5 cellular contexts compared by ENCODE assay signal in the genomic region with DNA sequence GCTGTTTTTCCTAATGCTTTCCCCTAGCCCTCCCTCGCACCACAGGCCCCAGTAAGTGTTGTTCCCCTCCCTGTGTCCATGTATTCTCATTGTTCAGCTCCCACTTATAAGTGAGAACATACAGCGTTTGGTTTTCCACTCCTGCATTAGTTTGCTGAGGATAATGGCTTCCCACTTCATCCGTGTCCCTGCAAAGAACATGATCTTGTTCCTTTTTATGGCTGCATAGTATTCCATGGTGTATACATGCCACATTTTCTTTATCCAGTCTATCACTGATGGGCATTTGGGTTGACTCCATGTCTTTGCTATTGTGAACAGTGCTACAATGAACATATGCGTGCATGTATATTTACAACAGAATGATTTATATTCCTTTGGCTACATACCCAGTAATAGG.
DNase-seq lines count a peak whose midpoint lies in the region; ATAC-seq, FAIRE-seq and TF ChIP-seq lines count a peak whose summit lies in the region.
"Not testable (repeated sequence)": the region's sequence is repeated elsewhere in the genome, so short reads cannot be mapped to it uniquely, and the experiment has no call there.

No MANE protein-coding gene starts in this region.

- not testable (repeated sequence) for FAIRE-seq in GM12878 (lab: Jason Lieb, UNC); K562 (lab: Jason Lieb, UNC)

- not testable (repeated sequence) for TF ChIP-seq CTCF in HEK293 (tag by site-specific recombination; IDR thresholded peaks at IDR 0.05); GM12878 (IDR thresholded peaks at IDR 0.05 in 2 of 3, conservative IDR thresholded peaks at IDR 0.05 in 1 of 3; ENCODE audit: control insufficient read depth in 2 of 3, extremely low read depth in 1 of 3, insufficient read depth in 1 of 3, low read depth in 3 of 3, low read length in 3 of 3); K562 (IDR thresholded peaks at IDR 0.05 in 2 of 3, conservative IDR thresholded peaks at IDR 0.05 in 1 of 3; ENCODE audit: insufficient read depth in 2 of 3, low read depth in 1 of 3, low read length in 3 of 3); MCF 10A (IDR thresholded peaks at IDR 0.05; ENCODE audit: unreplicated experiment)

- not testable (repeated sequence) for H3K9me3 ChIP-seq in HEK293 (ENCODE audit: control insufficient read depth, insufficient read depth, low read depth, low read length); GM12878 (replicated peaks; ENCODE audit: control insufficient read depth, insufficient read depth, low read length); K562 (replicated peaks; ENCODE audit: control insufficient read depth, insufficient read depth, low read depth, low read length)

- not testable (repeated sequence) for H3K27ac ChIP-seq in HEK293 (ENCODE audit: extremely low read depth, low read depth, low read length); GM12878 (ENCODE audit: control insufficient read depth, insufficient read depth); K562 (ENCODE audit: extremely low read depth, low read depth, low read length)

- ATAC-seq in GM12878, K562: not testable (repeated sequence)

- POLR2A ChIA-PET in HEK293 (lab: Yijun Ruan, JAX); K562 (lab: Yijun Ruan, JAX): not testable (repeated sequence)
- POLR2A ChIA-PET in GM12878 (lab: Charles Lee) = interaction anchor here (0.9 to 2.4 kb wide), 3 partner anchors 11 to 23 kb away, joined by 4 to 7 read pairs (median 5); no protein-coding TSS in a partner anchor
- POLR2A ChIA-PET in MCF 10A (lab: Yijun Ruan, JAX) = interaction anchor here (0.7 to 5.2 kb wide), 4 partner anchors 9 to 61 kb away, joined by 3 to 62 read pairs (median 4); no protein-coding TSS in a partner anchor

- CTCF ChIA-PET in HEK293 (lab: Yijun Ruan, JAX) (interaction anchor here (0.6 to 0.9 kb wide), 2 partner anchors 17 to 89 kb away, joined by 3 read pairs; no protein-coding TSS in a partner anchor), GM12878 (lab: Yijun Ruan, JAX) (interaction anchor here (0.9 to 10.3 kb wide), 8 partner anchors 10 to 97 kb away, joined by 3 to 77 read pairs (median 10); no protein-coding TSS in a partner anchor), MCF 10A (lab: Yijun Ruan, JAX) (interaction anchor here (0.6 to 1.4 kb wide), 6 partner anchors 11 to 84 kb away, joined by 3 to 7 read pairs (median 3); no protein-coding TSS in a partner anchor)
- CTCF ChIA-PET in K562 (lab: Yijun Ruan, JAX; ENCODE audit: low intra/inter-chr PET ratio) = not testable (repeated sequence)

- H4K20me1 ChIP-seq in GM12878 (ENCODE audit: control insufficient read depth, insufficient read depth); K562 (replicated peaks; ENCODE audit: control insufficient read depth, insufficient read depth, low read length): not testable (repeated sequence)

- not testable (repeated sequence) for TF ChIP-seq EP300 in GM12878 (IDR thresholded peaks at IDR 0.05; ENCODE audit: borderline replicate concordance in 1 of 2, control insufficient read depth in 1 of 2, low read depth in 2 of 2, low read length in 2 of 2); K562 (IDR thresholded peaks at IDR 0.05; ENCODE audit: low read length)

- H3K27me3 Mint-ChIP-seq in MCF 10A (ENCODE audit: insufficient read depth, unreplicated experiment); dendritic cell treated with granulocyte-macrophage colony-stimulating factor and Interleukin-4, amounts not matched to agents 40 ng/mL and 50 ng/mL, for 4 days: not testable (repeated sequence)

- RAD21 ChIA-PET in GM12878 (lab: Charles Lee; ENCODE audit: unreplicated experiment) = interaction anchor here (1.4 to 2.1 kb wide), 4 partner anchors 36 to 176 kb away, joined by 3 to 6 read pairs (median 4); no protein-coding TSS in a partner anchor

- H3K36me3 ChIP-seq in HEK293 (ENCODE audit: control insufficient read depth in 2 of 2, insufficient read depth in 1 of 2, low read length in 2 of 2); GM12878 (ENCODE audit: control insufficient read depth in 2 of 2, insufficient read depth in 2 of 2, low read length in 1 of 2); K562 (ENCODE audit: control insufficient read depth, insufficient read depth, low read length): not testable (repeated sequence)

- not testable (repeated sequence) for H3K4me2 ChIP-seq in GM12878 (ENCODE audit: control insufficient read depth, insufficient read depth); K562 (ENCODE audit: insufficient read depth, low read length)

- WGBS in GM12878 (ENCODE audit: insufficient coverage, insufficient replicate concordance, low lambda C conversion rate, missing lambda C conversion rate) = 71% methylated on average over 4 of the region's 4 CpGs
- 1% methylated on average over 4 of the region's 4 CpGs for WGBS in K562 (ENCODE audit: insufficient coverage, low coverage, missing lambda C conversion rate)

- not testable (repeated sequence) for TF ChIP-seq POLR2A in GM12878 (IDR thresholded peaks at IDR 0.05; ENCODE audit: low read depth, low read length); K562 (conservative IDR thresholded peaks at IDR 0.05)

- H3K79me2 ChIP-seq in GM12878 (ENCODE audit: control insufficient read depth, insufficient read depth, low read length); K562 (ENCODE audit: control insufficient read depth, insufficient read depth, low read length): not testable (repeated sequence)

- not testable (repeated sequence) for H3K4me1 Mint-ChIP-seq in MCF 10A (ENCODE audit: insufficient read depth, unreplicated experiment)
- H3K4me1 Mint-ChIP-seq in dendritic cell treated with granulocyte-macrophage colony-stimulating factor and Interleukin-4, amounts not matched to agents 40 ng/mL and 50 ng/mL, for 4 days (ENCODE audit: low read depth) = peaks cover 56% of the 10 kb centered on the region

- in situ Hi-C loops in GM12878 (cut with MboI); K562 (cut with MboI): not testable (repeated sequence)

- H3K9me1 ChIP-seq in K562 (ENCODE audit: control insufficient read depth, insufficient read depth, low read length) = not testable (repeated sequence)

- intact Hi-C loops in GM12878 (cut with micrococcal nuclease; ENCODE audit: unreplicated experiment); K562 (cut with micrococcal nuclease); MCF 10A (cut with micrococcal nuclease): not testable (repeated sequence)
- intact Hi-C loops in dendritic cell treated with granulocyte-macrophage colony-stimulating factor and Interleukin-4, amounts not matched to agents 40 ng/mL and 50 ng/mL, for 4 days (cut with micrococcal nuclease) = loop anchor here (5.0 kb wide), 2 partner anchors 82 to 93 kb away; no protein-coding TSS in a partner anchor

- SMC1A ChIA-PET in GM12878 (lab: Charles Lee; ENCODE audit: uncharacterized antibody, unreplicated experiment) = interaction anchor here (1.1 to 5.9 kb wide), 10 partner anchors 10 to 36 kb away, joined by 3 to 32 read pairs (median 12); no protein-coding TSS in a partner anchor

- H3K4me3 ChIP-seq in HEK293 (ENCODE audit: low read depth, low read length); GM12878; K562: not testable (repeated sequence)

- DNase-seq in GM12878 (ENCODE audit: low read depth, low spot score); K562 (ENCODE audit: extremely low read depth in 1 of 4, low spot score in 3 of 4); MCF 10A (ENCODE audit: unreplicated experiment): not testable (repeated sequence)

- not testable (repeated sequence) for H3K9me3 Mint-ChIP-seq in MCF 10A (ENCODE audit: unreplicated experiment); dendritic cell treated with granulocyte-macrophage colony-stimulating factor and Interleukin-4, amounts not matched to agents 40 ng/mL and 50 ng/mL, for 4 days

- H3K27me3 ChIP-seq in GM12878 (replicated peaks in 1 of 2; ENCODE audit: control insufficient read depth in 2 of 2, insufficient read depth in 2 of 2, low read length in 1 of 2) = not testable (repeated sequence)
- H3K27me3 ChIP-seq in K562 (ENCODE audit: control insufficient read depth in 2 of 2, insufficient read depth in 2 of 2, low read length in 2 of 2) = peaks cover 5 to 23% of the 10 kb centered on the region in 2 experiments; a peak in 4 of 5 replicates

- not testable (repeated sequence) for H3K9ac ChIP-seq in GM12878 (ENCODE audit: control insufficient read depth, insufficient read depth, low read length); K562 (ENCODE audit: insufficient read depth in 1 of 2, low read depth in 2 of 2, low read length in 2 of 2)

- H3K4me1 ChIP-seq in HEK293 (ENCODE audit: control insufficient read depth, insufficient read depth, low read length); GM12878 (ENCODE audit: control insufficient read depth, insufficient read depth, low read length); K562 (replicated peaks in 1 of 2; ENCODE audit: control insufficient read depth in 2 of 2, insufficient read depth in 2 of 2, low read length in 2 of 2): not testable (repeated sequence)

- not testable (repeated sequence) for H2AFZ ChIP-seq in GM12878 (ENCODE audit: control insufficient read depth, low read depth, low read length); K562 (ENCODE audit: low read depth, low read length)

- not testable (repeated sequence) for BruUV-seq in GM12878 (replicated peaks; lab: Mats Ljungman, UMichigan); K562 (replicated peaks; lab: Mats Ljungman, UMichigan)
- BruUV-seq in MCF 10A (replicated peaks; lab: Mats Ljungman, UMichigan) = TSS peak; percentile 8

- peaks cover 12% of the 10 kb centered on the region for H3K36me3 Mint-ChIP-seq in MCF 10A (ENCODE audit: insufficient read depth, unreplicated experiment)
- H3K36me3 Mint-ChIP-seq in dendritic cell treated with granulocyte-macrophage colony-stimulating factor and Interleukin-4, amounts not matched to agents 40 ng/mL and 50 ng/mL, for 4 days (ENCODE audit: low read depth) = not testable (repeated sequence)

- H3K4me3 Mint-ChIP-seq in MCF 10A (ENCODE audit: unreplicated experiment); dendritic cell treated with granulocyte-macrophage colony-stimulating factor and Interleukin-4, amounts not matched to agents 40 ng/mL and 50 ng/mL, for 4 days: not testable (repeated sequence)

- TF ChIP-seq RAD21 in GM12878 (IDR thresholded peaks at IDR 0.05; ENCODE audit: insufficient read depth, low read depth, low read length); K562 (CRISPR knock-in tag; conservative IDR thresholded peaks at IDR 0.05 in 1 of 2, IDR thresholded peaks at IDR 0.05 in 1 of 2): not testable (repeated sequence)

- H3K27ac Mint-ChIP-seq in MCF 10A (ENCODE audit: low read depth, unreplicated experiment) = not testable (repeated sequence)
- peak overlapping the region; percentile 84 for H3K27ac Mint-ChIP-seq in dendritic cell treated with granulocyte-macrophage colony-stimulating factor and Interleukin-4, amounts not matched to agents 40 ng/mL and 50 ng/mL, for 4 days
